10 cellular contexts compared by ENCODE assay signal in the genomic region with DNA sequence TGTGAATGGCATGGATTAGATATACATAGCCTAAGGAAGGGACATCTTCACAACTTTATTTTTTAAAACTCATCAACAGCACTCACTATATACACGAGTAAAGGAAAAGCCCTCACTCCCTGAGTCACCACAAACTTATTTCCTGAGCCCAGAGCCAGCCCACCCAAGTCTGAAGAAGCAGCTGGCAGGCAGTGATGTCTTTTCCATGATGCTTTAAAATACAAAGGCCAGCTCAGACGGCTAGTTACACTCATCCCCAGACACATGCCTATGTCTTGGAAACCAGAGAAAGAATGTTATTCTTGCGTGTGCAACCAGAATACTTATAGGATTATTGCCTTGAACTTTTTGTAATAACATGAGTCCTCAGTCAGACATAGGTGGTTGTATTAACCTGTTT.
A peak's percentile ranks its signal among the peaks of the same experiment; 100 is the strongest.
DNase-seq lines count a peak whose midpoint lies in the region; TF ChIP-seq lines count a peak whose summit lies in the region.
"Had no signal": no experiment of that assay in that cellular context is flagged by ENCODE, and none has a peak within 500 bp of the region (broad histone marks: within the 10 kb centered on the region; RNA-seq: fewer than 3 reads in every experiment).

No MANE protein-coding gene starts in this region.

- H3K4me3 ChIP-seq in AG10803 (ENCODE audit: low read length) = no peak overlapping the region
- H3K4me3 ChIP-seq in HUES64 (ENCODE audit: low read length) = no peak overlapping the region
- H3K4me3 ChIP-seq in mesodermal cell (ENCODE audit: extremely low read depth, insufficient read depth, low read length, poor library complexity, severe bottlenecking) = no peak overlapping the region
- no peak overlapping the region for H3K4me3 ChIP-seq in adrenal gland

- H3K36me3 ChIP-seq in HUES64 (ENCODE audit: insufficient read depth, low read length) (no peaks in the 10 kb centered on the region), mesodermal cell (ENCODE audit: control insufficient read depth, insufficient read depth, low read length) (peaks cover 48% of the 10 kb centered on the region), adrenal gland (replicated peaks in 1 of 2) (no peaks in the 10 kb centered on the region)

- peak; percentile 95 for DNase-seq in AG10803 (ENCODE audit: low read depth)
- no peak for DNase-seq in chondrocyte (ENCODE audit: low spot score)
- DNase-seq in NCI-H774 (lab: John Stamatoyannopoulos, UW) = no peak
- DNase-seq in GOT3 (lab: John Stamatoyannopoulos, UW) = no peak
- no peak for DNase-seq in NCI-H1417 treated with DMSO at 0.1 percent for 48 hours (lab: John Stamatoyannopoulos, UW)
- no peak for DNase-seq in adrenal gland

- H3K27me3 ChIP-seq in HUES64 (ENCODE audit: insufficient read depth, low read length) (no peaks in the 10 kb centered on the region), adrenal gland (no peaks in the 10 kb centered on the region)

- H3K9ac ChIP-seq in HUES64 (ENCODE audit: low read depth, low read length) = no peak overlapping the region

- 0 out of 2 replicates have a peak overlapping the region, but pooled peaks have one; percentile 29 for H3K27ac ChIP-seq in HUES64 (ENCODE audit: low read depth, low read length)
- H3K27ac ChIP-seq in mesodermal cell (ENCODE audit: low read depth, low read length, severe bottlenecking) = peak overlapping the region; percentile 84
- no peak overlapping the region for H3K27ac ChIP-seq in adrenal gland

- no peaks in the 10 kb centered on the region for H3K27me3 Mint-ChIP-seq in chondrocyte (ENCODE audit: low read depth)
- H3K27me3 Mint-ChIP-seq: dendritic cell treated with granulocyte-macrophage colony-stimulating factor and Interleukin-4, amounts not matched to agents 40 ng/mL and 50 ng/mL, for 4 days had no signal

- H3K9me3 ChIP-seq in HUES64 (ENCODE audit: insufficient read depth, low read depth, low read length) (no peaks in the 10 kb centered on the region), mesodermal cell (ENCODE audit: control insufficient read depth, low read length) (no peaks in the 10 kb centered on the region), adrenal gland (replicated peaks in 1 of 3) (no peaks in the 10 kb centered on the region)

- H3K4me1 ChIP-seq in HUES64 (ENCODE audit: insufficient read depth, low read length) (peaks cover 41% of the 10 kb centered on the region), mesodermal cell (ENCODE audit: control insufficient read depth, insufficient read depth, low read length, poor library complexity, severe bottlenecking) (peaks cover 31% of the 10 kb centered on the region), adrenal gland (replicated peaks in 1 of 2) (no peaks in the 10 kb centered on the region)

- H3K4me1 Mint-ChIP-seq in chondrocyte (ENCODE audit: low read depth) = peaks cover 54% of the 10 kb centered on the region

- no peak for TF ChIP-seq CTCF in AG10803 (conservative IDR thresholded peaks at IDR 0.05; ENCODE audit: low read length)
- TF ChIP-seq CTCF in chondrocyte (IDR thresholded peaks at IDR 0.05) = no peak
- TF ChIP-seq CTCF in adrenal gland (IDR thresholded peaks at IDR 0.05) = no peak

- no peak for TF ChIP-seq POLR2A in adrenal gland (IDR thresholded peaks at IDR 0.05)

- H3K9me3 Mint-ChIP-seq in chondrocyte (ENCODE audit: low read depth) = no peaks in the 10 kb centered on the region
- H3K9me3 Mint-ChIP-seq: dendritic cell treated with granulocyte-macrophage colony-stimulating factor and Interleukin-4, amounts not matched to agents 40 ng/mL and 50 ng/mL, for 4 days; T-helper 1 cell treated with Interleukin-12 subunit alpha and Interleukin-12 subunit beta and Interleukin-4 antibody, amounts not matched to agents 30 μg/mL and 1 μg/mL, for 36 hours had no signal

- H3K36me3 Mint-ChIP-seq in chondrocyte (ENCODE audit: low read depth) = no peaks in the 10 kb centered on the region

- H3K27ac Mint-ChIP-seq in chondrocyte (ENCODE audit: unreplicated experiment) = peak overlapping the region; percentile 86
- H3K27ac Mint-ChIP-seq: dendritic cell treated with granulocyte-macrophage colony-stimulating factor and Interleukin-4, amounts not matched to agents 40 ng/mL and 50 ng/mL, for 4 days; T-helper 1 cell treated with Interleukin-12 subunit alpha and Interleukin-12 subunit beta and Interleukin-4 antibody, amounts not matched to agents 30 μg/mL and 1 μg/mL, for 36 hours had no signal

- 75% methylated on average over 3 of the region's 3 CpGs for whole genome bisulfite sequencing in HUES64
- WGBS in mesodermal cell (ENCODE audit: insufficient coverage in 2 of 2), 2 experiments = 42 to 67% methylated on average over 2 of the region's 3 CpGs
- WGBS in adrenal gland, 4 donors = 39 to 52% (median 46%) methylated on average over 3 of the region's 3 CpGs

- no peak overlapping the region for H3K4me3 Mint-ChIP-seq in chondrocyte (ENCODE audit: unreplicated experiment)
- H3K4me3 Mint-ChIP-seq: dendritic cell treated with granulocyte-macrophage colony-stimulating factor and Interleukin-4, amounts not matched to agents 40 ng/mL and 50 ng/mL, for 4 days; T-helper 1 cell treated with Interleukin-12 subunit alpha and Interleukin-12 subunit beta and Interleukin-4 antibody, amounts not matched to agents 30 μg/mL and 1 μg/mL, for 36 hours had no signal

- intact Hi-C loops in adrenal gland (cut with DNase I) = no loop called here

Comparison
In these comparisons a context has a peak if more than half of its experiments do, and no peak if none do; other contexts are left out.
1. H3K27ac ChIP-seq: peak in HUES64 (single experiment) and mesodermal cell (single experiment); none in adrenal gland (0 of 5).